In genomic region chr6:166904101-166904746, GRCh38 we compare ENCODE assay signal across 9 cellular contexts. TPM values are rescaled to one million over a fixed set of nuclear protein-coding genes. Genes with fewer than 3 reads are reported as not detected.
DNase-seq lines count a peak whose midpoint lies in the region; TF ChIP-seq lines count a peak whose summit lies in the region.
"Had no signal": no experiment of that assay in that cellular context is flagged by ENCODE, and none has a peak within 500 bp of the region (broad histone marks: within the 10 kb centered on the region; RNA-seq: fewer than 3 reads in every experiment).

No MANE protein-coding gene starts in this region.

- DNase-seq in ELF-1 (ENCODE audit: low read depth, low spot score) (peak; percentile 76), NCI-H146 treated with DMSO at 0.1 percent for 48 hours (lab: John Stamatoyannopoulos, UW; ENCODE audit: unreplicated experiment) (peak; percentile 29), cerebellum (ENCODE audit: low spot score) (peak; percentile 17), T-helper 9 cell (no peak), immature natural killer cell (no peak)
- DNase-seq in activated CD4-positive, alpha-beta T cell treated with anti-CD3 and anti-CD28 coated beads for 4 hours, result no peak
- DNase-seq in activated CD8-positive, alpha-beta memory T cell treated with anti-CD3 and anti-CD28 coated beads, Interleukin-2, amount 50 U/mL, for 48 hours, result no peak
- DNase-seq: activated CD4-positive, alpha-beta memory T cell treated with anti-CD3 and anti-CD28 coated beads for 36 hours had no signal

- H3K27me3 Mint-ChIP-seq in nephron (ENCODE audit: low read depth) (peaks cover 40% of the 10 kb centered on the region), immature natural killer cell (ENCODE audit: low read depth in 3 of 3) (no peaks in the 10 kb centered on the region)
- H3K27me3 Mint-ChIP-seq: activated CD4-positive, alpha-beta memory T cell treated with anti-CD3 and anti-CD28 coated beads for 36 hours had no signal

- H3K27ac Mint-ChIP-seq in nephron (no peak overlapping the region), immature natural killer cell (no peak overlapping the region)
- H3K27ac Mint-ChIP-seq: activated CD4-positive, alpha-beta memory T cell treated with anti-CD3 and anti-CD28 coated beads for 36 hours had no signal

- peaks cover 7% of the 10 kb centered on the region for H3K4me1 Mint-ChIP-seq in nephron
- H3K4me1 Mint-ChIP-seq in immature natural killer cell, result peaks cover 7 to 8% of the 10 kb centered on the region in 2 donors

- peaks cover 7% of the 10 kb centered on the region for H3K36me3 Mint-ChIP-seq in nephron (ENCODE audit: low read depth)
- peaks cover 0 to 5% (median 0%) of the 10 kb centered on the region in 3 donors for H3K36me3 Mint-ChIP-seq in immature natural killer cell
- H3K36me3 Mint-ChIP-seq: activated CD4-positive, alpha-beta memory T cell treated with anti-CD3 and anti-CD28 coated beads for 36 hours had no signal

- H3K4me3 Mint-ChIP-seq in nephron (peak overlapping the region in 2 of 3 experiments; percentile 36 to 37), immature natural killer cell (no peak overlapping the region)
- H3K4me3 Mint-ChIP-seq: activated CD4-positive, alpha-beta memory T cell treated with anti-CD3 and anti-CD28 coated beads for 36 hours had no signal

- no peak for TF ChIP-seq CTCF in nephron (IDR thresholded peaks at IDR 0.05; ENCODE audit: unreplicated experiment in 3 of 3)

- peaks cover 4% of the 10 kb centered on the region for H3K9me3 Mint-ChIP-seq in nephron
- H3K9me3 Mint-ChIP-seq in immature natural killer cell, result no peaks in the 10 kb centered on the region

RNA-seq across cellular contexts. Expression of gene RNASET2, which starts 52.1 kb away (rescaled TPM):
- 15.4 TPM for total RNA-seq in cerebellum
- 100 to 1,000 TPM; 107 to 171 (median 131) TPM for polyA plus RNA-seq in immature natural killer cell

Comparison
In these comparisons a context has a peak if more than half of its experiments do, and no peak if none do; other contexts are left out.
1. DNase-seq: peak in ELF-1 (single experiment), NCI-H146 treated with DMSO at 0.1 percent for 48 hours (single experiment) and cerebellum (single experiment); none in T-helper 9 cell (single experiment), immature natural killer cell (0 of 3), activated CD4-positive, alpha-beta T cell treated with anti-CD3 and anti-CD28 coated beads for 4 hours (0 of 2) and activated CD8-positive, alpha-beta memory T cell treated with anti-CD3 and anti-CD28 coated beads, Interleukin-2, amount 50 U/mL, for 48 hours (single experiment).
2. H3K4me3 Mint-ChIP-seq: peak in nephron (2 of 3); none in immature natural killer cell (0 of 5).